In the genomic region with DNA sequence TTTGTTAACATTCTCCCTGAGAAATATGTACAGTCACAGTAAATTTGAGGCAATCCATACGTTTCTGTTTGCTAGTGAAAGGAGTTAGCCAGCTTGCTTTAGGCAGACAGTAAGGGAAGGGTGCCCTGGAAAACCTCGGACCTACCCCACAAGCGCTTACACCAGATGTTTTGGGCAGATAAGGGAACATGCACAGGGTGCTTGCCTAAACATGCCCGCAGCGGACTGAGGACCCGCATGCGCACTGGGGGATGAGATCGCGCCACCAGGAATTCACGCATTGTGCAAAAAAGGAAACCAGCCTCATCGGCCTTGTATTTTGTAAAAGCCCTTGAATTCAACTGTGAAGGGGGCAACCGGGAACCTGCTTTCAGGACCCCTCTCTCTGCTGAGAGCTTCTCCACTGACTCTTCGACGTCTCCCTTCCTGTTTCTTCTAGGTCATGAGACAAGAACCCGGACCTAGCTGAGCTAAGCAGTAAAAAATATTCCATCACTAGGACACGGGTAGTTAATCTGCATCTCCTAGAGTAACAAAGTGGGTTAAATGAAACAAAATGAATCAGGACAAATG, we compare ENCODE assay signal across 1 cellular context.
TF ChIP-seq lines count a peak whose summit lies in the region.

No MANE protein-coding gene starts in this region.

TF ChIP-seq in K562, 482 proteins besides CTCF, POLR2A, EP300 and RAD21 (continues in another document):
- TF ChIP-seq KLF10 (CRISPR knock-in tag; IDR thresholded peaks at IDR 0.05) (no peak), ZNF707 (CRISPR knock-in tag; conservative IDR thresholded peaks at IDR 0.05) (no peak), NRF1 (conservative IDR thresholded peaks at IDR 0.05 in 1 of 2, IDR thresholded peaks at IDR 0.05 in 1 of 2) (peak; percentile 91 to 93), SMAD4 (CRISPR knock-in tag; conservative IDR thresholded peaks at IDR 0.05) (no peak), PHTF2 (CRISPR knock-in tag; IDR thresholded peaks at IDR 0.05) (no peak), TSC22D4 (tag; IDR thresholded peaks at IDR 0.05) (no peak), DPF2 (IDR thresholded peaks at IDR 0.05) (peak; percentile 60; the same call in 1 of the 2 replicates), ZFX (CRISPR knock-in tag; IDR thresholded peaks at IDR 0.05) (peak; percentile 59; the same call in 1 of the 2 replicates), ARID2 (IDR thresholded peaks at IDR 0.05) (no peak), SETDB1 (IDR thresholded peaks at IDR 0.05; ENCODE audit: low read length) (no peak), TRIM28 (IDR thresholded peaks at IDR 0.05) (no peak), E2F6 (IDR thresholded peaks at IDR 0.05; ENCODE audit: borderline replicate concordance in 1 of 2, extremely low read depth in 1 of 2, insufficient read depth in 1 of 2, insufficient read length in 1 of 2, low read depth in 1 of 2, low read length in 1 of 2, poor library complexity in 1 of 2, severe bottlenecking in 1 of 2) (peak; percentile 22 to 70), MLLT1 (IDR thresholded peaks at IDR 0.05) (no peak), FOXK2 (conservative IDR thresholded peaks at IDR 0.05 in 1 of 2, IDR thresholded peaks at IDR 0.05 in 1 of 2; ENCODE audit: low read depth in 2 of 2) (no peak), SNIP1 (IDR thresholded peaks at IDR 0.05; ENCODE audit: low read depth) (no peak), HNRNPLL (IDR thresholded peaks at IDR 0.05; ENCODE audit: low read depth, low read length, poor library complexity, severe bottlenecking) (peak; percentile 27), MGA (IDR thresholded peaks at IDR 0.05) (peak; percentile 22), XRCC5 (IDR thresholded peaks at IDR 0.05; ENCODE audit: low read depth, low read length) (no peak), SMAD2 (IDR thresholded peaks at IDR 0.05; ENCODE audit: low read depth, low read length) (no peak), ARID3A (IDR thresholded peaks at IDR 0.05; ENCODE audit: borderline replicate concordance, low read depth, low read length) (no peak), CHD4 (IDR thresholded peaks at IDR 0.05; ENCODE audit: insufficient read depth, insufficient replicate concordance, low read depth, low read length, poor library complexity, severe bottlenecking) (no peak), ZBTB26 (CRISPR knock-in tag; IDR thresholded peaks at IDR 0.05) (no peak), ZNF197 (CRISPR knock-in tag; IDR thresholded peaks at IDR 0.05; ENCODE audit: low read depth) (no peak), ELF4 (CRISPR knock-in tag; IDR thresholded peaks at IDR 0.05) (no peak), RBFOX2 (IDR thresholded peaks at IDR 0.05; ENCODE audit: low read depth, low read length) (peak; percentile 23; the same call in 1 of the 2 replicates), SRSF3 (IDR thresholded peaks at IDR 0.05; ENCODE audit: insufficient read depth, low read length) (no peak), FOXM1 (IDR thresholded peaks at IDR 0.05; ENCODE audit: low read depth) (no peak), FOXM1 (CRISPR knock-in tag; IDR thresholded peaks at IDR 0.05; ENCODE audit: low read depth) (no peak), ZNF140 (CRISPR knock-in tag; IDR thresholded peaks at IDR 0.05) (no peak), NFIC (IDR thresholded peaks at IDR 0.05) (no peak), ZNF79 (CRISPR knock-in tag; IDR thresholded peaks at IDR 0.05; ENCODE audit: low read depth) (no peak), SMARCA4 (IDR thresholded peaks at IDR 0.05) (peak; percentile 41; the same call in 1 of the 2 replicates), ARNT (IDR thresholded peaks at IDR 0.05) (no peak), ZNF507 (tag; conservative IDR thresholded peaks at IDR 0.05) (no peak), RCOR1 (IDR thresholded peaks at IDR 0.05; ENCODE audit: borderline replicate concordance in 1 of 2, low read depth in 2 of 2, low read length in 2 of 2) (peak in 1 of 2 experiments; percentile 29; a peak in 1 of 4 replicates), FOXA3 (CRISPR knock-in tag; conservative IDR thresholded peaks at IDR 0.05 in 1 of 2, IDR thresholded peaks at IDR 0.05 in 1 of 2) (no peak), CAMTA2 (CRISPR knock-in tag; conservative IDR thresholded peaks at IDR 0.05) (no peak), TSHZ1 (CRISPR knock-in tag; IDR thresholded peaks at IDR 0.05) (no peak)
